ENCODE assay signal across 8 cellular contexts in the genomic region with DNA sequence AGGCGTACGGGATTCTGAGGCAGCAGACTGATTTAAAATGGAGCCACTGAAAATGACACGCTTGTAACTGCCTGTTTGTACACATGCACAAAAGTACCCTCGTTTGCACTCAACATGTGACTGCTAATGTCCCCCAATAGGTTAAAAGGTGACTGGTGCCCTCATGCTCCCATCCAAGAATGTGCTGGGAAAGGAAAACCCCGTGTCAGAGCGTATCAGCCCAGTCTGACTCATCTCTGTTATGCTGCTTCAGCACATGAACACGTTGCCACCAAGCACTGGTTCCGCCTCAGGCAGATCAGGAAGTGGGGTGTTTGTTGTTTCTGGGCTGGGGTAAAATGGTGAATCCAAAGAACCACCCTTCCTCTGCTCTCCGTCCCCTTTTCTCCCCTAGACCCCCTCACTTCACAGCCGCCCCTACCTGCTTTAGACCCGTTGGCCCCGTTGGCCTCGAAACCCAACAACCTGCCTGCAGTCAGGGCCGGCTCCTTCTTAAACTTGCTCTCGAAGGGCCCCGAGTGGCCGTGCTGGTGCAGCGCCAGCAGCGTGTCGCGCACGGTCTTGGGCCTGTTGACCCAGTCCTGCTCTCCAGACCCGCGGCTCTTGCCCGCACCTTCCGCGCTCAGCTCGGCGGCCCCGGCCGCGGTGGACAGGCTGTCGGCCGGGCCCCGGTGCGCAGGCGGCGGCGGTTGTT. TPM values are rescaled to one million over a fixed set of nuclear protein-coding genes. Genes with fewer than 3 reads are reported as not detected.
A peak's percentile ranks its signal among the peaks of the same experiment; 100 is the strongest.
DNase-seq lines count a peak whose midpoint lies in the region; ATAC-seq, FAIRE-seq and TF ChIP-seq lines count a peak whose summit lies in the region.

No MANE protein-coding gene starts in this region.

- no peaks in the 10 kb centered on the region for H3K9me1 ChIP-seq in keratinocyte (ENCODE audit: control insufficient read depth, extremely low read depth, insufficient read depth, low read length)

- H3K79me2 ChIP-seq in keratinocyte (ENCODE audit: control insufficient read depth, insufficient read depth, low read length): peaks cover 62% of the 10 kb centered on the region

- DNase-seq in GM10248 (ENCODE audit: extremely low spot score) (peak; percentile 67), NCI-H2171 treated with DMSO at 0.1 percent for 48 hours (lab: John Stamatoyannopoulos, UW) (peak; percentile 81), activated B cell treated with CpG ODN at 0.5 μM for 24 hours (peak; percentile 69), cardiac fibroblast (ENCODE audit: low read depth in 2 of 2) (peak; percentile 95), keratinocyte (ENCODE audit: low read depth, low spot score) (no peak)
- DNase-seq in stimulated activated CD4-positive, alpha-beta T cell treated with anti-CD3 and anti-CD28 coated beads, Interleukin-15, amount 100 ng/mL, for 1 hour (ENCODE audit: low read depth in 1 of 2, low spot score in 1 of 2): peak; percentile 54

- peak overlapping the region; percentile 90 for H3K4me3 Mint-ChIP-seq in activated B cell treated with CpG ODN at 0.5 μM for 24 hours

- H3K4me1 ChIP-seq in keratinocyte (ENCODE audit: control insufficient read depth, extremely low read depth, insufficient read depth, low read length): peaks cover 30% of the 10 kb centered on the region

- dilution Hi-C loops in keratinocyte (cut with MboI; ENCODE audit: extremely low pct_ligation_motif_present, low sequenced_read_pairs): no loop called here

- no peaks in the 10 kb centered on the region for H3K9me3 ChIP-seq in keratinocyte (ENCODE audit: control insufficient read depth, low read depth, low read length)

- H3K9me3 Mint-ChIP-seq in activated B cell treated with CpG ODN at 0.5 μM for 24 hours: no peaks in the 10 kb centered on the region

- peaks cover 68% of the 10 kb centered on the region for H3K4me1 Mint-ChIP-seq in activated B cell treated with CpG ODN at 0.5 μM for 24 hours

- H3K27ac ChIP-seq in keratinocyte (ENCODE audit: control insufficient read depth, insufficient read depth, low read length): peak overlapping the region; percentile 95

- POLR2A ChIA-PET in GM10248 (lab: Yijun Ruan, JAX): no interaction called here
- POLR2A ChIA-PET in activated B cell treated with CpG ODN at 0.5 μM for 24 hours (lab: Charles Lee): interaction anchor here (0.8 to 9.2 kb wide), 13 partner anchors 8 to 472 kb away, joined by 3 to 148 read pairs (median 73); no protein-coding TSS in a partner anchor

- peak overlapping the region; percentile 99 for H3K9ac ChIP-seq in keratinocyte (ENCODE audit: control insufficient read depth, extremely low read depth, insufficient read depth, low read length)

- H3K27me3 ChIP-seq in keratinocyte (ENCODE audit: control insufficient read depth, extremely low read depth, insufficient read depth, low read length): no peaks in the 10 kb centered on the region

- H3K27me3 Mint-ChIP-seq in activated B cell treated with CpG ODN at 0.5 μM for 24 hours: no peaks in the 10 kb centered on the region

- no peak overlapping the region for H2AFZ ChIP-seq in keratinocyte (ENCODE audit: control insufficient read depth, low read length)

- H3K36me3 Mint-ChIP-seq in activated B cell treated with CpG ODN at 0.5 μM for 24 hours (ENCODE audit: low read depth): peaks cover 45% of the 10 kb centered on the region

- peak; percentile 79 for FAIRE-seq in keratinocyte (lab: Jason Lieb, UNC)

- peak overlapping the region; percentile 100 for H3K4me2 ChIP-seq in keratinocyte (ENCODE audit: control insufficient read depth, extremely low read depth, insufficient read depth, low read depth, low read length)

- intact Hi-C loops in activated B cell treated with CpG ODN at 0.5 μM for 24 hours (cut with micrococcal nuclease): loop anchor here (1.0 to 10.0 kb wide), 4 partner anchors 109 to 1537 kb away; partner anchors contain the start of genes B3GALNT2, COA6 and GPR137B

- peaks cover 10% of the 10 kb centered on the region for H4K20me1 ChIP-seq in keratinocyte (ENCODE audit: control insufficient read depth, extremely low read depth, insufficient read depth, low read length)

- peak; percentile 22 for ATAC-seq in HG02642 (IDR thresholded peaks at IDR 0.05; ENCODE audit: poor library complexity, unreplicated experiment)
- ATAC-seq in activated B cell treated with CpG ODN at 0.5 μM for 24 hours (ENCODE audit: low read depth): peak; percentile 31
- ATAC-seq in GM18861 (IDR thresholded peaks at IDR 0.05; ENCODE audit: unreplicated experiment): no peak

- H3K27ac Mint-ChIP-seq in activated B cell treated with CpG ODN at 0.5 μM for 24 hours: peak overlapping the region; percentile 97

- peaks cover 11 to 39% of the 10 kb centered on the region in 2 experiments for H3K36me3 ChIP-seq in keratinocyte (ENCODE audit: control insufficient read depth in 2 of 2, extremely low read depth in 1 of 2, insufficient read depth in 2 of 2, low read length in 2 of 2)

- H3K4me3 ChIP-seq in cardiac fibroblast (replicated peaks in 1 of 2; ENCODE audit: low read depth in 2 of 2, low read length in 2 of 2) (peak overlapping the region; percentile 62 to 69), keratinocyte (ENCODE audit: control insufficient read depth in 2 of 3, extremely low read depth in 1 of 3, insufficient read depth in 2 of 3, low read depth in 1 of 3, low read length in 3 of 3) (peak overlapping the region; percentile 79 to 97 (median 84))

- CTCF ChIA-PET in GM10248 (lab: Yijun Ruan, JAX) (interaction anchor here (1.0 kb wide), 1 partner anchor 109 kb away, joined by 3 read pairs; no protein-coding TSS in a partner anchor), activated B cell treated with CpG ODN at 0.5 μM for 24 hours (lab: Charles Lee) (no interaction called here)

- TF ChIP-seq CTCF in GM10248 (IDR thresholded peaks at IDR 0.05; ENCODE audit: control extremely low read depth, extremely low read depth, low read depth, missing control alignments) (peak; percentile 12), activated B cell treated with CpG ODN at 0.5 μM for 24 hours (IDR thresholded peaks at IDR 0.05) (no peak), cardiac fibroblast (IDR thresholded peaks at IDR 0.05; ENCODE audit: low read depth, low read length) (no peak), keratinocyte (optimal IDR thresholded peaks at IDR 0.05 in 1 of 3, IDR thresholded peaks at IDR 0.05 in 1 of 3, conservative IDR thresholded peaks at IDR 0.05 in 1 of 3; ENCODE audit: extremely low read depth in 1 of 3, insufficient read depth in 2 of 3, low read length in 3 of 3) (peak in 1 of 3 experiments; percentile 5)

RNA-seq across cellular contexts. Expression of gene IRF2BP2, which starts 1.8 kb away (rescaled TPM):
- 117 and 121 TPM in 2 replicates for total RNA-seq in activated B cell treated with CpG ODN at 0.5 μM for 24 hours
- polyA plus RNA-seq in keratinocyte: 29.9 to 59.7 TPM (median 40.2 TPM) in 3 replicates
- 22.8 TPM for polyA plus RNA-seq in keratinocyte (2011; ENCODE audit: low read depth)
- 31.4 and 43.0 TPM in 2 replicates for polyA plus RNA-seq in keratinocyte (2011; cell fraction: cytosol; rRNA removed)
- polyA plus RNA-seq in keratinocyte (2011; cell fraction: nucleus; rRNA removed): 108 and 150 TPM in 2 replicates
- 67.8 and 84.7 TPM in 2 replicates for polyA plus RNA-seq in keratinocyte (2012; ENCODE audit: low replicate concordance)
- polyA minus RNA-seq in keratinocyte: 53.6 to 120 TPM (median 53.7 TPM) in 3 replicates
- 87.9 TPM for polyA minus RNA-seq in keratinocyte (2011; cell fraction: cytosol; rRNA and poly(A)+ RNA removed)
- polyA minus RNA-seq in keratinocyte (2011; cell fraction: nucleus; rRNA and poly(A)+ RNA removed): 76.1 and 79.2 TPM in 2 replicates
